ENCODE assay signal across 8 cellular contexts in genomic region chr7:128672927-128673517, GRCh38. TPM values are rescaled to one million over a fixed set of nuclear protein-coding genes. Genes with fewer than 3 reads are reported as not detected.
DNase-seq lines count a peak whose midpoint lies in the region; ATAC-seq and TF ChIP-seq lines count a peak whose summit lies in the region.

No MANE protein-coding gene starts in this region.

- H3K4me3 ChIP-seq in BJ (ENCODE audit: low read depth, low read length): no peak overlapping the region
- no peak overlapping the region for H3K4me3 ChIP-seq in ascending aorta

- TF ChIP-seq CTCF in BJ (IDR thresholded peaks at IDR 0.05; ENCODE audit: insufficient read depth, low read depth, low read length): peak; percentile 71
- peak; percentile 8 to 56 (median 32) for TF ChIP-seq CTCF in ascending aorta (IDR thresholded peaks at IDR 0.05)

- no peak overlapping the region for H3K27ac ChIP-seq in ascending aorta

- H3K27me3 ChIP-seq in BJ (ENCODE audit: control insufficient read depth, insufficient read depth, low read length) (no peaks in the 10 kb centered on the region), ascending aorta (no peaks in the 10 kb centered on the region)

- POLR2A ChIA-PET in BJ (lab: Charles Lee): interaction anchor here (0.6 kb wide), 1 partner anchor 67 kb away, joined by 3 read pairs; no protein-coding TSS in a partner anchor
- POLR2A ChIA-PET in HEK293T (lab: Yijun Ruan, JAX): no interaction called here

- DNase-seq in BJ (ENCODE audit: low read depth) (no peak), HEK293T (ENCODE audit: extremely low spot score) (peak; percentile 44), ascending aorta (ENCODE audit: low spot score in 2 of 2) (no peak), islet precursor cell (peak; percentile 68), T-helper 9 cell (no peak), NCI-H774 (lab: John Stamatoyannopoulos, UW) (no peak)

- CTCF ChIA-PET in BJ (lab: Yijun Ruan, JAX) (interaction anchor here (0.7 to 2.6 kb wide), 8 partner anchors 8 to 326 kb away, joined by 3 to 11 read pairs (median 4); partner anchors contain the start of gene ATP6V1F), HEK293T (lab: Yijun Ruan, JAX) (interaction anchor here (1.4 kb wide), 1 partner anchor 9 kb away, joined by 3 read pairs; no protein-coding TSS in a partner anchor)

- H3K9me3 ChIP-seq in ascending aorta: no peaks in the 10 kb centered on the region

- ATAC-seq in GM18519 (IDR thresholded peaks at IDR 0.05; ENCODE audit: low FRiP score, unreplicated experiment) (no peak), GM21825 (IDR thresholded peaks at IDR 0.05; ENCODE audit: unreplicated experiment) (no peak)

- H3K36me3 ChIP-seq in BJ (ENCODE audit: control insufficient read depth, insufficient read depth, low read length) (no peaks in the 10 kb centered on the region), ascending aorta (no peaks in the 10 kb centered on the region)

- intact Hi-C loops in ascending aorta (cut with DNase I): no loop called here

- no peaks in the 10 kb centered on the region for H3K4me1 ChIP-seq in ascending aorta

TF ChIP-seq in HEK293T, 16 proteins besides CTCF, POLR2A, EP300 and RAD21:
- TF ChIP-seq L3MBTL2 (conservative IDR thresholded peaks at IDR 0.05) (no peak), HDGF (IDR thresholded peaks at IDR 0.05; ENCODE audit: borderline replicate concordance) (no peak), ZNF384 (IDR thresholded peaks at IDR 0.05) (no peak), FOXM1 (IDR thresholded peaks at IDR 0.05; ENCODE audit: borderline replicate concordance) (no peak), PKNOX1 (IDR thresholded peaks at IDR 0.05) (no peak), TARDBP (IDR thresholded peaks at IDR 0.05) (no peak), FOXK2 (IDR thresholded peaks at IDR 0.05) (no peak), BHLHE40 (IDR thresholded peaks at IDR 0.05; ENCODE audit: borderline replicate concordance) (no peak), SUZ12 (IDR thresholded peaks at IDR 0.05) (no peak), LEF1 (IDR thresholded peaks at IDR 0.05; ENCODE audit: borderline replicate concordance) (no peak), NFRKB (IDR thresholded peaks at IDR 0.05) (no peak), ARNT (IDR thresholded peaks at IDR 0.05) (no peak)

RNA-seq across cellular contexts. Expression of gene GARIN1A, which starts 0.9 kb away (rescaled TPM):
- polyA plus RNA-seq in BJ (2011; rRNA removed): 0.67 and 0.94 TPM in 2 replicates
- 1.6 and 2.9 TPM in 2 replicates for polyA minus RNA-seq in BJ (2011; rRNA and poly(A)+ RNA removed)
- 0.53 TPM for total RNA-seq in ascending aorta

Comparison
In these comparisons a context has a peak if more than half of its experiments do, and no peak if none do; other contexts are left out.
1. DNase-seq: peak in HEK293T (single experiment) and islet precursor cell (single experiment); none in BJ (single experiment), ascending aorta (0 of 2), T-helper 9 cell (single experiment) and NCI-H774 (single experiment).